ENCODE assay signal across 17 cellular contexts in genomic region chr12:107457536-107457935, GRCh38.
"Had no signal": no experiment of that assay in that cellular context is flagged by ENCODE, and none has a peak within 500 bp of the region (broad histone marks: within the 10 kb centered on the region; RNA-seq: fewer than 3 reads in every experiment).

No MANE protein-coding gene starts in this region.

- DNase-seq: KBM-7, MV-4-11, NCI-H1048, NCI-H1105, NCI-H1417, NCI-H1436 treated with DMSO at 0.1 percent for 48 hours, NCI-H1694, NCI-H187 treated with DMSO at 0.1 percent for 48 hours, NCI-H2029 treated with DMSO at 0.1 percent for 48 hours, NCI-H2171 treated with DMSO at 0.1 percent for 48 hours, NCI-H345, NCI-H524, NCI-H526 treated with DMSO at 0.1 percent for 48 hours, NCI-H748 treated with DMSO at 0.1 percent for 48 hours, RPMI8226, SHP77 had no signal

- H3K27ac ChIP-seq: HL-60 had no signal
